ENCODE assay signal across 9 cellular contexts in the genomic region with DNA sequence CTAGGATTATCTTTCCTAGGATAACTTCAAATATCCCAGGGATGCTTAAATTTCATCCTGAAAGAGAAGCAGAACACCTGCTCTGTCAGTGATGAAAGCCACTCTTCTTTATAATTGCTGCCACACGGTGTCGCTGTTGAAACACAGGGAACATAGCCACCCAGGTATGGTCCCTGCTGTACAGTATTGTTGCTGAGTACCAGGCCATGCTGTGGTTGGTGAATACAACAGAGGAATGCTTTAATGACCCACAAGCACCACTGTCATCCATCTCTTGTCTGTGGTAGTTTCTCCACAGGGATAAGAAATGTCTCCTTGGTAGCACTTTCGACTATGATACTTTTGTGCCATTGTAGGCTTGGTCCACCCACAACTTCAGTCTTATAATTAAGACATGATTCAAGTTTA.
DNase-seq lines count a peak whose midpoint lies in the region; FAIRE-seq and TF ChIP-seq lines count a peak whose summit lies in the region.
"Had no signal": no experiment of that assay in that cellular context is flagged by ENCODE, and none has a peak within 500 bp of the region (broad histone marks: within the 10 kb centered on the region; RNA-seq: fewer than 3 reads in every experiment).

No MANE protein-coding gene starts in this region.

- no peak for TF ChIP-seq EP300 in Ishikawa (IDR thresholded peaks at IDR 0.05; ENCODE audit: borderline replicate concordance)
- TF ChIP-seq EP300 in tibial nerve (IDR thresholded peaks at IDR 0.05), result no peak

- H3K9me3 ChIP-seq in osteoblast (ENCODE audit: low read depth, low read length) (no peaks in the 10 kb centered on the region), tibial nerve (no peaks in the 10 kb centered on the region)

- TF ChIP-seq RAD21 in Ishikawa (IDR thresholded peaks at IDR 0.05; ENCODE audit: low read depth), result peak; percentile 82

- no peak overlapping the region for H2AFZ ChIP-seq in osteoblast (ENCODE audit: low read length)

- WGBS in tibial nerve, 2 donors, result 33% methylated on average over 3 of the region's 3 CpGs

- DNase-seq in D341Med (ENCODE audit: low spot score) (peak; percentile 70), GM20000 (ENCODE audit: low spot score) (peak; percentile 63), RCC 7860 (ENCODE audit: low spot score) (peak; percentile 59), foreskin fibroblast (peak; percentile 12 to 71), osteoblast (ENCODE audit: insufficient read length, low spot score, missing footprints) (no peak), tibial nerve (ENCODE audit: low spot score in 2 of 2) (peak; percentile 59 to 89)
- peak; percentile 31 for DNase-seq in activated T-helper 1 cell treated with anti-CD3 and anti-CD28 coated beads, Interleukin-12 subunit alpha, Interleukin-12 subunit beta, Interleukin-2, Interleukin-4 antibody, amounts not matched to agents 30 ng/mL and 10 ng/mL and 1 ng/mL, durations not matched to agents 14 hours and 24 hours and 36 hours (ENCODE audit: low spot score)

- H3K4me1 ChIP-seq in osteoblast (ENCODE audit: insufficient read depth, low read length) (peaks cover 4% of the 10 kb centered on the region), tibial nerve (peaks cover 0 to 8% (median 0%) of the 10 kb centered on the region in 4 donors)

- intact Hi-C loops in activated T-helper 1 cell treated with anti-CD3 and anti-CD28 coated beads, Interleukin-12 subunit alpha, Interleukin-12 subunit beta, Interleukin-2, Interleukin-4 antibody, amounts not matched to agents 30 ng/mL and 10 ng/mL and 1 ng/mL, durations not matched to agents 14 hours and 24 hours and 36 hours (cut with micrococcal nuclease), result loop anchor here (1.0 to 5.0 kb wide), 7 partner anchors 70 to 555 kb away; a partner anchor contains a TSS

- TF ChIP-seq CTCF in GM20000 (IDR thresholded peaks at IDR 0.05; ENCODE audit: extremely low read depth, missing control alignments), result peak; percentile 61
- peak; percentile 70 for TF ChIP-seq CTCF in foreskin fibroblast (IDR thresholded peaks at IDR 0.05; ENCODE audit: low read depth, low read length)
- peak; percentile 80 for TF ChIP-seq CTCF in osteoblast (IDR thresholded peaks at IDR 0.05; ENCODE audit: extremely low read depth, low read depth, low read length)
- peak; percentile 65 to 73 (median 68) for TF ChIP-seq CTCF in tibial nerve (IDR thresholded peaks at IDR 0.05)

- H3K4me3 ChIP-seq in foreskin fibroblast (ENCODE audit: low read depth in 1 of 2, low read length in 2 of 2) (no peak overlapping the region), osteoblast (ENCODE audit: insufficient read depth, low read length) (no peak overlapping the region), tibial nerve (no peak overlapping the region)

- no peak for TF ChIP-seq POLR2A in tibial nerve (IDR thresholded peaks at IDR 0.05)

- peaks cover 39% of the 10 kb centered on the region for H3K27me3 Mint-ChIP-seq in activated T-helper 1 cell treated with anti-CD3 and anti-CD28 coated beads, Interleukin-12 subunit alpha, Interleukin-12 subunit beta, Interleukin-2, Interleukin-4 antibody, amounts not matched to agents 30 ng/mL and 10 ng/mL and 1 ng/mL, durations not matched to agents 14 hours and 24 hours and 36 hours (ENCODE audit: insufficient read depth)

- H3K4me3 Mint-ChIP-seq in activated T-helper 1 cell treated with anti-CD3 and anti-CD28 coated beads, Interleukin-12 subunit alpha, Interleukin-12 subunit beta, Interleukin-2, Interleukin-4 antibody, amounts not matched to agents 30 ng/mL and 10 ng/mL and 1 ng/mL, durations not matched to agents 14 hours and 24 hours and 36 hours, result no peak overlapping the region
- H3K4me3 Mint-ChIP-seq: dendritic cell treated with granulocyte-macrophage colony-stimulating factor and Interleukin-4, amounts not matched to agents 40 ng/mL and 50 ng/mL, for 4 days had no signal

- peak; percentile 65 for FAIRE-seq in RCC 7860 (lab: Jason Lieb, UNC)

- H3K79me2 ChIP-seq in osteoblast (ENCODE audit: insufficient read depth, low read length), result no peaks in the 10 kb centered on the region

- H3K27ac ChIP-seq in osteoblast (ENCODE audit: low read depth, low read length) (no peak overlapping the region), tibial nerve (no peak overlapping the region)

- no peaks in the 10 kb centered on the region for H3K4me1 Mint-ChIP-seq in activated T-helper 1 cell treated with anti-CD3 and anti-CD28 coated beads, Interleukin-12 subunit alpha, Interleukin-12 subunit beta, Interleukin-2, Interleukin-4 antibody, amounts not matched to agents 30 ng/mL and 10 ng/mL and 1 ng/mL, durations not matched to agents 14 hours and 24 hours and 36 hours (ENCODE audit: low read depth)

- no peak overlapping the region for H3K27ac Mint-ChIP-seq in activated T-helper 1 cell treated with anti-CD3 and anti-CD28 coated beads, Interleukin-12 subunit alpha, Interleukin-12 subunit beta, Interleukin-2, Interleukin-4 antibody, amounts not matched to agents 30 ng/mL and 10 ng/mL and 1 ng/mL, durations not matched to agents 14 hours and 24 hours and 36 hours
- H3K27ac Mint-ChIP-seq: dendritic cell treated with granulocyte-macrophage colony-stimulating factor and Interleukin-4, amounts not matched to agents 40 ng/mL and 50 ng/mL, for 4 days had no signal

- no peaks in the 10 kb centered on the region for H3K36me3 ChIP-seq in osteoblast (ENCODE audit: insufficient read depth, low read length)
- no peaks in the 10 kb centered on the region for H3K36me3 ChIP-seq in tibial nerve

- H3K36me3 Mint-ChIP-seq in activated T-helper 1 cell treated with anti-CD3 and anti-CD28 coated beads, Interleukin-12 subunit alpha, Interleukin-12 subunit beta, Interleukin-2, Interleukin-4 antibody, amounts not matched to agents 30 ng/mL and 10 ng/mL and 1 ng/mL, durations not matched to agents 14 hours and 24 hours and 36 hours (ENCODE audit: low read depth), result no peaks in the 10 kb centered on the region

- H3K27me3 ChIP-seq in osteoblast (ENCODE audit: insufficient read depth, low read length) (peaks cover 10% of the 10 kb centered on the region), tibial nerve (no peaks in the 10 kb centered on the region)

- no peaks in the 10 kb centered on the region for H4K20me1 ChIP-seq in osteoblast (ENCODE audit: insufficient read depth, low read length)

- H3K9me3 Mint-ChIP-seq in activated T-helper 1 cell treated with anti-CD3 and anti-CD28 coated beads, Interleukin-12 subunit alpha, Interleukin-12 subunit beta, Interleukin-2, Interleukin-4 antibody, amounts not matched to agents 30 ng/mL and 10 ng/mL and 1 ng/mL, durations not matched to agents 14 hours and 24 hours and 36 hours, result no peaks in the 10 kb centered on the region
- H3K9me3 Mint-ChIP-seq: dendritic cell treated with granulocyte-macrophage colony-stimulating factor and Interleukin-4, amounts not matched to agents 40 ng/mL and 50 ng/mL, for 4 days had no signal

- no peak overlapping the region for H3K4me2 ChIP-seq in osteoblast (ENCODE audit: insufficient read depth, low read length)

TF ChIP-seq in Ishikawa, 13 proteins besides CTCF, POLR2A, EP300 and RAD21:
- TF ChIP-seq CREB1 (IDR thresholded peaks at IDR 0.05; ENCODE audit: low read depth) (no peak), TEAD4 (IDR thresholded peaks at IDR 0.05) (no peak), ZBTB7A (IDR thresholded peaks at IDR 0.05; ENCODE audit: low read depth) (no peak), YY1 (IDR thresholded peaks at IDR 0.05; ENCODE audit: low read depth) (no peak), CEBPB (IDR thresholded peaks at IDR 0.05) (no peak), TAF1 (IDR thresholded peaks at IDR 0.05; ENCODE audit: low read depth) (no peak), NFIC (IDR thresholded peaks at IDR 0.05) (no peak), EGR1 (IDR thresholded peaks at IDR 0.05) (no peak), TCF12 (IDR thresholded peaks at IDR 0.05; ENCODE audit: low read depth) (no peak), FOXM1 (IDR thresholded peaks at IDR 0.05; ENCODE audit: borderline replicate concordance, low read depth) (no peak)
- TF ChIP-seq, protein P1, sequence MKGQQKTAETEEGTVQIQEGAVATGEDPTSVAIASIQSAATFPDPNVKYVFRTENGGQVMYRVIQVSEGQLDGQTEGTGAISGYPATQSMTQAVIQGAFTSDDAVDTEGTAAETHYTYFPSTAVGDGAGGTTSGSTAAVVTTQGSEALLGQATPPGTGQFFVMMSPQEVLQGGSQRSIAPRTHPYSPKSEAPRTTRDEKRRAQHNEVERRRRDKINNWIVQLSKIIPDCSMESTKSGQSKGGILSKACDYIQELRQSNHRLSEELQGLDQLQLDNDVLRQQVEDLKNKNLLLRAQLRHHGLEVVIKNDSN (IDR thresholded peaks at IDR 0.05), result no peak
- TF ChIP-seq, protein P2, sequence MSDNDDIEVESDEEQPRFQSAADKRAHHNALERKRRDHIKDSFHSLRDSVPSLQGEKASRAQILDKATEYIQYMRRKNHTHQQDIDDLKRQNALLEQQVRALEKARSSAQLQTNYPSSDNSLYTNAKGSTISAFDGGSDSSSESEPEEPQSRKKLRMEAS (IDR thresholded peaks at IDR 0.05), result no peak; the same call in 1 of the 2 replicates
- TF ChIP-seq, protein P3, sequence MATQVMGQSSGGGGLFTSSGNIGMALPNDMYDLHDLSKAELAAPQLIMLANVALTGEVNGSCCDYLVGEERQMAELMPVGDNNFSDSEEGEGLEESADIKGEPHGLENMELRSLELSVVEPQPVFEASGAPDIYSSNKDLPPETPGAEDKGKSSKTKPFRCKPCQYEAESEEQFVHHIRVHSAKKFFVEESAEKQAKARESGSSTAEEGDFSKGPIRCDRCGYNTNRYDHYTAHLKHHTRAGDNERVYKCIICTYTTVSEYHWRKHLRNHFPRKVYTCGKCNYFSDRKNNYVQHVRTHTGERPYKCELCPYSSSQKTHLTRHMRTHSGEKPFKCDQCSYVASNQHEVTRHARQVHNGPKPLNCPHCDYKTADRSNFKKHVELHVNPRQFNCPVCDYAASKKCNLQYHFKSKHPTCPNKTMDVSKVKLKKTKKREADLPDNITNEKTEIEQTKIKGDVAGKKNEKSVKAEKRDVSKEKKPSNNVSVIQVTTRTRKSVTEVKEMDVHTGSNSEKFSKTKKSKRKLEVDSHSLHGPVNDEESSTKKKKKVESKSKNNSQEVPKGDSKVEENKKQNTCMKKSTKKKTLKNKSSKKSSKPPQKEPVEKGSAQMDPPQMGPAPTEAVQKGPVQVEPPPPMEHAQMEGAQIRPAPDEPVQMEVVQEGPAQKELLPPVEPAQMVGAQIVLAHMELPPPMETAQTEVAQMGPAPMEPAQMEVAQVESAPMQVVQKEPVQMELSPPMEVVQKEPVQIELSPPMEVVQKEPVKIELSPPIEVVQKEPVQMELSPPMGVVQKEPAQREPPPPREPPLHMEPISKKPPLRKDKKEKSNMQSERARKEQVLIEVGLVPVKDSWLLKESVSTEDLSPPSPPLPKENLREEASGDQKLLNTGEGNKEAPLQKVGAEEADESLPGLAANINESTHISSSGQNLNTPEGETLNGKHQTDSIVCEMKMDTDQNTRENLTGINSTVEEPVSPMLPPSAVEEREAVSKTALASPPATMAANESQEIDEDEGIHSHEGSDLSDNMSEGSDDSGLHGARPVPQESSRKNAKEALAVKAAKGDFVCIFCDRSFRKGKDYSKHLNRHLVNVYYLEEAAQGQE (IDR thresholded peaks at IDR 0.05; ENCODE audit: low read depth), result no peak
